1 cellular context compared by ENCODE assay signal in genomic region chr19:18608805-18609716, GRCh38.
TF ChIP-seq lines count a peak whose summit lies in the region.

No MANE protein-coding gene starts in this region.

TF ChIP-seq in IMR-90, 13 proteins besides CTCF, POLR2A, EP300 and RAD21:
- TF ChIP-seq BHLHE40 (IDR thresholded peaks at IDR 0.05; ENCODE audit: low read depth, low read length) (no peak), ELK1 (IDR thresholded peaks at IDR 0.05; ENCODE audit: borderline replicate concordance, low read depth, low read length) (no peak)
